Comparison of ENCODE assay signal across 8 cellular contexts in the genomic region with DNA sequence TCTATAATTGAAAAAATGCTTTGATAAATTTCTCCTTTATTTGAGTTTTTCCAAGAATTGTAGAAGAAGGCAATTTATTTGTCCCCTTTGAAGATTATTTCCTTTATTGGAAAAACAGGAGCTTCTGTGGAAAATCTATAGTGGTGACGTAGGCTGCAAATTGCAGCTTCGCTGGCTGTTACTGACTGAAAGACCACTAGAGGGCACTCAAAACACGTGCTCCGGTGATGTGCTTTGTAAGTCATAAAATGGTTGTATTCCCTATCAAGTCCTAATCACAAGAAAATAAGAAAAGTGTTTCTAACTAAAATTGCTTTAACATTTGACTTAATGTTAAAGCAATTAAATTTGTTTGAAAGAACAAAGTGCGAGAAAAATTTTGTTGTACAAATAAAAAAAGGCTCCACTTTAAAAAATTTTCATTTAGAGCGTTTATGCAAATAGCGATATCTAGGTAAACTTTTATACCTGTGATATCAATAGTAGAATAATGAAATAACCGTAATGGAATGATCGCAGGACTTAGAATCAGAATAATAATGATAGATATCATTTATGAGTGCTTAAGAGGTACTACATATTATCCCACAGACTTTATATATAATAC.
DNase-seq lines count a peak whose midpoint lies in the region; ATAC-seq and TF ChIP-seq lines count a peak whose summit lies in the region.

No MANE protein-coding gene starts in this region.

- no peaks in the 10 kb centered on the region for H3K9me3 ChIP-seq in hepatocyte (ENCODE audit: low read depth)
- H3K9me3 ChIP-seq in smooth muscle cell (replicated peaks; ENCODE audit: low read depth), result no peaks in the 10 kb centered on the region
- H3K9me3 ChIP-seq in effector memory CD4-positive, alpha-beta T cell (ENCODE audit: control insufficient read depth, low read length), result no peaks in the 10 kb centered on the region

- no peaks in the 10 kb centered on the region for H3F3A ChIP-seq in smooth muscle cell (ENCODE audit: low read depth)

- no peak overlapping the region for H3K4me2 ChIP-seq in hepatocyte
- no peak overlapping the region for H3K4me2 ChIP-seq in smooth muscle cell

- H3K36me3 ChIP-seq in hepatocyte (replicated peaks; ENCODE audit: insufficient read depth, low read depth), result no peaks in the 10 kb centered on the region
- H3K36me3 ChIP-seq in smooth muscle cell (ENCODE audit: low read depth), result no peaks in the 10 kb centered on the region
- H3K36me3 ChIP-seq in effector memory CD4-positive, alpha-beta T cell (ENCODE audit: control insufficient read depth, insufficient read depth, low read length), result no peaks in the 10 kb centered on the region

- H3K4me3 ChIP-seq in hepatocyte, result no peak overlapping the region
- H3K4me3 ChIP-seq in smooth muscle cell, result no peak overlapping the region
- H3K4me3 ChIP-seq in effector memory CD4-positive, alpha-beta T cell (ENCODE audit: insufficient read depth, low read depth, low read length, poor library complexity, severe bottlenecking), result no peak overlapping the region

- no peaks in the 10 kb centered on the region for H3K79me2 ChIP-seq in hepatocyte
- no peaks in the 10 kb centered on the region for H3K79me2 ChIP-seq in smooth muscle cell (ENCODE audit: low read depth)

- peak; percentile 48 for DNase-seq in EH (ENCODE audit: low read depth)
- peak; percentile 55 for DNase-seq in NCI-H510A treated with DMSO at 0.1 percent for 48 hours (lab: John Stamatoyannopoulos, UW)
- DNase-seq in amygdala (lab: John Stamatoyannopoulos, UW), result peak in 39 of 56 donors; percentile 0 to 70 (median 13)
- DNase-seq in hepatocyte (ENCODE audit: low spot score), result peak; percentile 80
- DNase-seq in smooth muscle cell (lab: John Stamatoyannopoulos, UW; ENCODE audit: unreplicated experiment), result no peak
- no peak for DNase-seq in effector memory CD4-positive, alpha-beta T cell

- H2AFZ ChIP-seq in hepatocyte (no peak overlapping the region), smooth muscle cell (ENCODE audit: low read depth) (no peak overlapping the region)

- no peak overlapping the region for H3K9ac ChIP-seq in smooth muscle cell (ENCODE audit: low read depth)

- H3K27ac ChIP-seq in hepatocyte (no peak overlapping the region), smooth muscle cell (ENCODE audit: low read depth) (no peak overlapping the region)
- H3K27ac ChIP-seq in effector memory CD4-positive, alpha-beta T cell (ENCODE audit: insufficient read depth, low read length, poor library complexity, severe bottlenecking), result no peak overlapping the region

- no peaks in the 10 kb centered on the region for H3K27me3 ChIP-seq in hepatocyte
- no peaks in the 10 kb centered on the region for H3K27me3 ChIP-seq in smooth muscle cell (ENCODE audit: low read depth)
- H3K27me3 ChIP-seq in effector memory CD4-positive, alpha-beta T cell (replicated peaks; ENCODE audit: control insufficient read depth, insufficient read depth, low read length, poor library complexity, severe bottlenecking), result no peaks in the 10 kb centered on the region

- no peaks in the 10 kb centered on the region for H3K4me1 ChIP-seq in hepatocyte (ENCODE audit: insufficient read depth)
- no peaks in the 10 kb centered on the region for H3K4me1 ChIP-seq in smooth muscle cell (ENCODE audit: low read depth)
- no peaks in the 10 kb centered on the region for H3K4me1 ChIP-seq in effector memory CD4-positive, alpha-beta T cell (ENCODE audit: control insufficient read depth, insufficient read depth, low read length, poor library complexity, severe bottlenecking)

- 39% methylated on average over 9 of the region's 9 CpGs for WGBS in hepatocyte (ENCODE audit: low lambda C conversion rate, missing lambda C conversion rate)
- WGBS in smooth muscle cell (ENCODE audit: low lambda C conversion rate), result 35% methylated on average over 9 of the region's 9 CpGs

- H4K20me1 ChIP-seq in hepatocyte (ENCODE audit: insufficient read depth, poor library complexity, severe bottlenecking), result no peaks in the 10 kb centered on the region
- no peaks in the 10 kb centered on the region for H4K20me1 ChIP-seq in smooth muscle cell (ENCODE audit: low read depth)

- TF ChIP-seq CTCF in hepatocyte (IDR thresholded peaks at IDR 0.05; ENCODE audit: poor library complexity), result peak; percentile 83
- peak; percentile 91 for TF ChIP-seq CTCF in smooth muscle cell (IDR thresholded peaks at IDR 0.05; ENCODE audit: borderline replicate concordance, insufficient read depth, poor library complexity, severe bottlenecking)

- peak; percentile 96 for ATAC-seq in GM19395 (IDR thresholded peaks at IDR 0.05; ENCODE audit: unreplicated experiment)
- ATAC-seq in HG03280 (IDR thresholded peaks at IDR 0.05; ENCODE audit: unreplicated experiment), result peak; percentile 86

- no peaks in the 10 kb centered on the region for H3K9me2 ChIP-seq in hepatocyte (replicated peaks; ENCODE audit: insufficient read depth)

Comparison
In these comparisons a context has a peak if more than half of its experiments do, and no peak if none do; other contexts are left out.
1. DNase-seq: peak in EH (single experiment), NCI-H510A treated with DMSO at 0.1 percent for 48 hours (single experiment), amygdala (39 of 56) and hepatocyte (single experiment); none in smooth muscle cell (single experiment) and effector memory CD4-positive, alpha-beta T cell (0 of 3).